Comparison of ENCODE assay signal across 10 cellular contexts in the genomic region with DNA sequence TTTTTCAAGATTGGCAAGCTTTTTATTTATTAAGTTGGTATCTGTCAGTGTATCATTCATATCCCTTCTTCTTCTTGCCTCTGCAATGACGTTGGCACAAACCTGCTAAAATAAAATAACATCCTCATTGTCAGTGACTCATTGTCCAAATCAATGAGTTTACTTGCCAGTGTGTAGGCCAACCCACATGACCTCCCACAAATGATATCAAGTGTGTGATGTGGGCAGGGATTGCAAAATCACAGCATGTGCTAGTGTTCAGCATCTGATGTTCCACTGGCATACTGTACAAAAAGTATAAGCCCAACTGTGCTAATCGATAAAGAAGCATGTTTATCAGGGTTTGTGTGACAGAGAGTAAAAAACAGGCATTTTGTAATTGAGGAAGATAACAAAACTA. TPM values are rescaled to one million over a fixed set of nuclear protein-coding genes. Genes with fewer than 3 reads are reported as not detected.
A peak's percentile ranks its signal among the peaks of the same experiment; 100 is the strongest.
DNase-seq lines count a peak whose midpoint lies in the region; ATAC-seq and TF ChIP-seq lines count a peak whose summit lies in the region.
"Had no signal": no experiment of that assay in that cellular context is flagged by ENCODE, and none has a peak within 500 bp of the region (broad histone marks: within the 10 kb centered on the region; RNA-seq: fewer than 3 reads in every experiment).

No MANE protein-coding gene starts in this region.

- H3K27me3 ChIP-seq in body of pancreas: no peaks in the 10 kb centered on the region
- no peaks in the 10 kb centered on the region for H3K27me3 ChIP-seq in lower lobe of right lung (ENCODE audit: low read depth)

- H3K4me1 ChIP-seq in body of pancreas (no peaks in the 10 kb centered on the region), lower lobe of right lung (peaks cover 8% of the 10 kb centered on the region)

- TF ChIP-seq CTCF in body of pancreas (IDR thresholded peaks at IDR 0.05) (no peak), lower lobe of right lung (IDR thresholded peaks at IDR 0.05) (no peak)

- no peaks in the 10 kb centered on the region for H3K9me3 ChIP-seq in body of pancreas
- no peaks in the 10 kb centered on the region for H3K9me3 ChIP-seq in lower lobe of right lung

- no peak for TF ChIP-seq POLR2A in body of pancreas (IDR thresholded peaks at IDR 0.05)

- no peak overlapping the region for H3K27ac ChIP-seq in body of pancreas
- H3K27ac ChIP-seq in lower lobe of right lung: no peak overlapping the region

- H3K4me3 ChIP-seq in body of pancreas: no peak overlapping the region
- no peak overlapping the region for H3K4me3 ChIP-seq in lower lobe of right lung

- ATAC-seq in body of pancreas: peak; percentile 59
- ATAC-seq in lower lobe of right lung: peak; percentile 70 to 79
- ATAC-seq in HG02678 (IDR thresholded peaks at IDR 0.05; ENCODE audit: unreplicated experiment): no peak
- ATAC-seq in GM18520 (IDR thresholded peaks at IDR 0.05; ENCODE audit: unreplicated experiment): no peak
- no peak for ATAC-seq in GM21381 (IDR thresholded peaks at IDR 0.05; ENCODE audit: unreplicated experiment)

- intact Hi-C loops in body of pancreas (cut with DNase I): no loop called here
- intact Hi-C loops in lower lobe of right lung (cut with DNase I): no loop called here

- H3K36me3 ChIP-seq in body of pancreas (replicated peaks in 1 of 2; ENCODE audit: insufficient read depth in 1 of 2, low read depth in 2 of 2): no peaks in the 10 kb centered on the region
- H3K36me3 ChIP-seq in lower lobe of right lung: no peaks in the 10 kb centered on the region

- WGBS in body of pancreas, 2 donors: 25 to 41% methylated on average over 2 of the region's 2 CpGs

- DNase-seq in CD1c-positive myeloid dendritic cell (ENCODE audit: extremely low spot score): peak; percentile 92
- DNase-seq in HT1080 (ENCODE audit: low read depth): peak; percentile 92
- DNase-seq in body of pancreas: peak in 3 of 4 donors; percentile 21 to 71 (median 40)
- DNase-seq in lower lobe of right lung: no peak
- DNase-seq in middle frontal gyrus (ENCODE audit: extremely low spot score, low spot score): no peak
- DNase-seq: activated gamma-delta T cell treated with Interleukin-2 at 50 U/mL for 16 hours, islet precursor cell had no signal

RNA-seq across cellular contexts. Expression of a gene that starts 25.5 kb away (rescaled TPM):
- total RNA-seq in HT1080 (2014; rRNA removed; shearing (Covaris generic)): 106 and 121 TPM in 2 replicates
- polyA plus RNA-seq in HT1080 (2015; cell fraction: cytosol; rRNA removed): 57.1 and 65.7 TPM in 2 replicates
- 88.6 and 89.7 TPM in 2 replicates for polyA plus RNA-seq in HT1080 (2015; cell fraction: nucleus; rRNA removed)
- 1 to 10 TPM; 1.8 to 4.3 TPM for total RNA-seq in body of pancreas
- 5.9 TPM for total RNA-seq in lower lobe of right lung

Comparison
In these comparisons a context has a peak if more than half of its experiments do, and no peak if none do; other contexts are left out.
1. DNase-seq: peak in CD1c-positive myeloid dendritic cell (single experiment), HT1080 (single experiment) and body of pancreas (3 of 4); none in lower lobe of right lung (single experiment) and middle frontal gyrus (single experiment).
2. ATAC-seq: peak in body of pancreas (single experiment) and lower lobe of right lung (2 of 2); none in HG02678 (single experiment), GM18520 (single experiment) and GM21381 (single experiment).
3. RNA of a gene that starts 25.5 kb away (total RNA-seq): 106 to 121 TPM in HT1080; 5.9 TPM in lower lobe of right lung (single experiment) and 1.8 to 4.3 TPM in body of pancreas; every median in the first group is over 10 times any median in the second.